9 cellular contexts compared by ENCODE assay signal in genomic region chr6:5401845-5402738, GRCh38.
DNase-seq lines count a peak whose midpoint lies in the region; ATAC-seq and TF ChIP-seq lines count a peak whose summit lies in the region.
"Had no signal": no experiment of that assay in that cellular context is flagged by ENCODE, and none has a peak within 500 bp of the region (broad histone marks: within the 10 kb centered on the region; RNA-seq: fewer than 3 reads in every experiment).

No MANE protein-coding gene starts in this region.

- no peak overlapping the region for H4K8ac ChIP-seq in neuronal stem cell (ENCODE audit: low read depth, low read length)

- TF ChIP-seq EP300 in Ishikawa (IDR thresholded peaks at IDR 0.05; ENCODE audit: borderline replicate concordance) = no peak

- H2BK5ac ChIP-seq in neuronal stem cell (ENCODE audit: low read length) = no peak overlapping the region

- H3K4ac ChIP-seq in neuronal stem cell (ENCODE audit: low read length) = no peak overlapping the region

- DNase-seq in Calu3 (no peak), kidney epithelial cell (ENCODE audit: low read depth) (no peak), neuronal stem cell (ENCODE audit: low spot score) (no peak), retina (no peak)
- DNase-seq in activated naive CD4-positive, alpha-beta T cell treated with anti-CD3 and anti-CD28 coated beads, Interleukin-2, amount 10 ng/mL, durations not matched to agents 7 days and 5 days = no peak

- no TSS peak for BruUV-seq in Calu3 (replicated peaks; lab: Mats Ljungman, UMichigan)

- no peak overlapping the region for H2BK15ac ChIP-seq in neuronal stem cell (ENCODE audit: low read length)

- no peaks in the 10 kb centered on the region for H3K4me1 Mint-ChIP-seq in Calu3 (ENCODE audit: low read depth, unreplicated experiment)
- peaks cover 2% of the 10 kb centered on the region for H3K4me1 Mint-ChIP-seq in activated naive CD4-positive, alpha-beta T cell treated with anti-CD3 and anti-CD28 coated beads, Interleukin-2, amount 10 ng/mL, durations not matched to agents 7 days and 5 days

- H3K27me3 ChIP-seq in kidney epithelial cell (ENCODE audit: control insufficient read depth, insufficient read depth, low read length) (no peaks in the 10 kb centered on the region), neuronal stem cell (ENCODE audit: control insufficient read depth in 3 of 3, insufficient read depth in 3 of 3, low read depth in 1 of 3, low read length in 3 of 3) (no peaks in the 10 kb centered on the region)

- H2AK5ac ChIP-seq in neuronal stem cell (ENCODE audit: low read depth, low read length) = no peak overlapping the region

- no peak overlapping the region for H3K4me3 Mint-ChIP-seq in Calu3 (ENCODE audit: low read depth, unreplicated experiment)
- H3K4me3 Mint-ChIP-seq in activated naive CD4-positive, alpha-beta T cell treated with anti-CD3 and anti-CD28 coated beads, Interleukin-2, amount 10 ng/mL, durations not matched to agents 7 days and 5 days = no peak overlapping the region

- H4K91ac ChIP-seq in neuronal stem cell (ENCODE audit: low read depth, low read length, poor library complexity) = no peak overlapping the region

- intact Hi-C loops in Calu3 (cut with micrococcal nuclease; ENCODE audit: unreplicated experiment) = loop anchor here (2.0 kb wide), 2 partner anchors 259 to 345 kb away; no protein-coding TSS in a partner anchor

- H2AFZ ChIP-seq in neuronal stem cell (ENCODE audit: low read length) = no peak overlapping the region

- H3K9ac ChIP-seq in neuronal stem cell (ENCODE audit: low read depth, low read length, poor library complexity) = no peak overlapping the region

- H2BK12ac ChIP-seq in neuronal stem cell (ENCODE audit: low read length) = no peak overlapping the region

- H3K27ac Mint-ChIP-seq in Calu3 (ENCODE audit: unreplicated experiment) = no peak overlapping the region
- no peak overlapping the region for H3K27ac Mint-ChIP-seq in activated naive CD4-positive, alpha-beta T cell treated with anti-CD3 and anti-CD28 coated beads, Interleukin-2, amount 10 ng/mL, durations not matched to agents 7 days and 5 days

- no peaks in the 10 kb centered on the region for H3K9me3 Mint-ChIP-seq in Calu3 (ENCODE audit: low read depth, unreplicated experiment)
- H3K9me3 Mint-ChIP-seq in activated naive CD4-positive, alpha-beta T cell treated with anti-CD3 and anti-CD28 coated beads, Interleukin-2, amount 10 ng/mL, durations not matched to agents 7 days and 5 days = no peaks in the 10 kb centered on the region

- peak; percentile 59 for TF ChIP-seq RAD21 in Ishikawa (IDR thresholded peaks at IDR 0.05; ENCODE audit: low read depth)

- no peak overlapping the region for H3K27ac ChIP-seq in VCaP
- H3K27ac ChIP-seq in neuronal stem cell (replicated peaks; ENCODE audit: low read length) = no peak overlapping the region
- H3K27ac ChIP-seq: skin epidermis had no signal

- TF ChIP-seq CTCF in Calu3 (IDR thresholded peaks at IDR 0.05; ENCODE audit: unreplicated experiment) (peak; percentile 30), VCaP (conservative IDR thresholded peaks at IDR 0.05) (peak; percentile 75), kidney epithelial cell (IDR thresholded peaks at IDR 0.05; ENCODE audit: insufficient read depth, low read length, poor library complexity, severe bottlenecking) (peak; percentile 50)

- no peak overlapping the region for H3K23ac ChIP-seq in neuronal stem cell (ENCODE audit: low read depth, low read length, poor library complexity)

- H3K27me3 Mint-ChIP-seq in Calu3 (ENCODE audit: unreplicated experiment) = no peaks in the 10 kb centered on the region
- no peaks in the 10 kb centered on the region for H3K27me3 Mint-ChIP-seq in activated naive CD4-positive, alpha-beta T cell treated with anti-CD3 and anti-CD28 coated beads, Interleukin-2, amount 10 ng/mL, durations not matched to agents 7 days and 5 days

- no peaks in the 10 kb centered on the region for H3K9me3 ChIP-seq in neuronal stem cell (replicated peaks in 1 of 2; ENCODE audit: control insufficient read depth in 2 of 2, insufficient read depth in 1 of 2, low read depth in 1 of 2, low read length in 2 of 2)

- H2BK120ac ChIP-seq in neuronal stem cell (ENCODE audit: low read depth, low read length) = no peak overlapping the region

- WGBS in neuronal stem cell (ENCODE audit: extremely low coverage in 2 of 2, insufficient read length in 2 of 2, insufficient replicate concordance in 1 of 2), 2 donors = no CpG with 5 or more reads among the region's 4 CpGs

- ATAC-seq in GM18519 (IDR thresholded peaks at IDR 0.05; ENCODE audit: low FRiP score, unreplicated experiment) = no peak

- no peaks in the 10 kb centered on the region for H3K79me1 ChIP-seq in neuronal stem cell (ENCODE audit: low read depth, low read length)

- no peak overlapping the region for H3K18ac ChIP-seq in neuronal stem cell (ENCODE audit: low read length)

- H3K4me2 ChIP-seq in neuronal stem cell (ENCODE audit: insufficient read depth, low read length, poor library complexity, severe bottlenecking) = no peak overlapping the region

- H3K36me3 ChIP-seq in kidney epithelial cell (ENCODE audit: control insufficient read depth, insufficient read depth, low read length) (no peaks in the 10 kb centered on the region), neuronal stem cell (replicated peaks in 1 of 2; ENCODE audit: control insufficient read depth in 2 of 2, insufficient read depth in 2 of 2, low read length in 2 of 2) (no peaks in the 10 kb centered on the region)

- H3K4me3 ChIP-seq in kidney epithelial cell (ENCODE audit: low read depth, low read length) (no peak overlapping the region), neuronal stem cell (ENCODE audit: low read length in 2 of 2) (no peak overlapping the region)
- H3K4me3 ChIP-seq: skin epidermis had no signal

- no peak overlapping the region for H3K14ac ChIP-seq in neuronal stem cell (ENCODE audit: low read length)

- no peaks in the 10 kb centered on the region for H3K36me3 Mint-ChIP-seq in Calu3 (ENCODE audit: insufficient read depth, unreplicated experiment)
- no peaks in the 10 kb centered on the region for H3K36me3 Mint-ChIP-seq in activated naive CD4-positive, alpha-beta T cell treated with anti-CD3 and anti-CD28 coated beads, Interleukin-2, amount 10 ng/mL, durations not matched to agents 7 days and 5 days

- H3K4me1 ChIP-seq in neuronal stem cell (ENCODE audit: control insufficient read depth in 2 of 2, insufficient read depth in 1 of 2, low read depth in 1 of 2, low read length in 2 of 2) = no peaks in the 10 kb centered on the region

- CTCF ChIA-PET in Calu3 (lab: Charles Lee) = no interaction called here
- CTCF ChIA-PET in activated naive CD4-positive, alpha-beta T cell treated with anti-CD3 and anti-CD28 coated beads, Interleukin-2, amount 10 ng/mL, durations not matched to agents 7 days and 5 days (lab: Charles Lee) = interaction anchor here (1.5 to 3.2 kb wide), 2 partner anchors 182 to 258 kb away, joined by 3 to 22 read pairs; no protein-coding TSS in a partner anchor

TF ChIP-seq in Ishikawa, 13 proteins besides CTCF, POLR2A, EP300 and RAD21:
- TF ChIP-seq EGR1 (IDR thresholded peaks at IDR 0.05) = no peak
- TF ChIP-seq TCF12 (IDR thresholded peaks at IDR 0.05; ENCODE audit: low read depth) = no peak
- no peak for TF ChIP-seq CREB1 (IDR thresholded peaks at IDR 0.05; ENCODE audit: low read depth)
